Comparison of ENCODE assay signal across 12 cellular contexts in the genomic region with DNA sequence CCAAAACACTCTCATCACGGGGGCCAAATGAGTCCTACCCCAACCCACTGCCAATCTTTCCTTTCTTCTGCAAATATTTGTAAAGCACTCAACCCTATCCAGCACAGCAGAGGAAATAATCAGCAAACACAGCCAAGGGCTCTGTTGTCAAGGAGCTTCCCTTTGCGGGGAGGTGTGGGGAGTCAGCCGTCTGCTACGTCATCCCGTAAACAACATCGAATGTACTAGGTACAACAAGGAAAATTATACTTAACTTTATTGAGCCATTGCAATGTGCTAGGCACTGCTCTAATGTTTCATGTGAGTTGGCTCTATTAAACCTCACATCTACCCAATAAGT. TPM values are rescaled to one million over a fixed set of nuclear protein-coding genes. Genes with fewer than 3 reads are reported as not detected.
A peak's percentile ranks its signal among the peaks of the same experiment; 100 is the strongest.
DNase-seq lines count a peak whose midpoint lies in the region; ATAC-seq and TF ChIP-seq lines count a peak whose summit lies in the region.
"Had no signal": no experiment of that assay in that cellular context is flagged by ENCODE, and none has a peak within 500 bp of the region (broad histone marks: within the 10 kb centered on the region; RNA-seq: fewer than 3 reads in every experiment).

No MANE protein-coding gene starts in this region.

- no peak for ATAC-seq in GM21619 (IDR thresholded peaks at IDR 0.05; ENCODE audit: unreplicated experiment)

- H3K36me3 ChIP-seq in prostate gland = no peaks in the 10 kb centered on the region

- 29% methylated on average over 6 of the region's 6 CpGs for WGBS in prostate gland

- no peak for TF ChIP-seq POLR2A in prostate gland (IDR thresholded peaks at IDR 0.05)

- TF ChIP-seq CTCF in prostate gland (IDR thresholded peaks at IDR 0.05) = no peak

- H3K9me3 ChIP-seq in prostate gland = no peaks in the 10 kb centered on the region

- DNase-seq in NCI-H1105 treated with DMSO at 0.1 percent for 48 hours (lab: John Stamatoyannopoulos, UW) (peak; percentile 95), NCI-H2171 (lab: John Stamatoyannopoulos, UW) (peak; percentile 71), caudate nucleus (lab: John Stamatoyannopoulos, UW) (peak in 4 of 61 donors; percentile 8 to 37 (median 26)), prostate gland (ENCODE audit: low spot score) (peak; percentile 14), cortex of kidney (lab: John Stamatoyannopoulos, UW) (no peak), activated gamma-delta T cell (lab: John Stamatoyannopoulos, UW) (no peak)
- DNase-seq: activated CD4-positive, alpha-beta memory T cell treated with anti-CD3 and anti-CD28 coated beads, Interleukin-2, amount 10 ng/mL, durations not matched to agents 7 days and 5 days; activated naive CD4-positive, alpha-beta T cell; CD4-positive, alpha-beta memory T cell had no signal

- H3K4me3 ChIP-seq in prostate gland = no peak overlapping the region

- H3K4me1 ChIP-seq in prostate gland (replicated peaks) = no peaks in the 10 kb centered on the region

- peak overlapping the region; percentile 85 for H3K27ac ChIP-seq in caudate nucleus (ENCODE audit: low read depth, low read length)
- H3K27ac ChIP-seq in prostate gland = no peak overlapping the region
- H3K27ac ChIP-seq: epithelial cell of prostate had no signal

- intact Hi-C loops in prostate gland (cut with DNase I) = no loop called here

- no peaks in the 10 kb centered on the region for H3K27me3 ChIP-seq in prostate gland (replicated peaks; ENCODE audit: insufficient read depth)

RNA-seq across cellular contexts. Expression of gene TMEM63C, which starts 22.8 kb away (rescaled TPM):
- total RNA-seq in prostate gland = 1 to 10 TPM; 2.0 to 7.8 TPM
- total RNA-seq: RPMI7951 had no signal

Comparison
In these comparisons a context has a peak if more than half of its experiments do, and no peak if none do; other contexts are left out.
1. DNase-seq: peak in NCI-H1105 treated with DMSO at 0.1 percent for 48 hours (single experiment), NCI-H2171 (single experiment) and prostate gland (single experiment); none in cortex of kidney (single experiment) and activated gamma-delta T cell (single experiment).